ENCODE assay signal across 8 cellular contexts in genomic region chr20:18224968-18225568, GRCh38.
DNase-seq lines count a peak whose midpoint lies in the region; ATAC-seq and TF ChIP-seq lines count a peak whose summit lies in the region.

No MANE protein-coding gene starts in this region.

- ATAC-seq in PC-3 (peak; percentile 77), HG02870 (IDR thresholded peaks at IDR 0.05; ENCODE audit: unreplicated experiment) (no peak)

- DNase-seq in C1 segment of cervical spinal cord (lab: John Stamatoyannopoulos, UW) (peak in 10 of 14 donors; percentile 7 to 72 (median 20)), PC-3 (peak; percentile 82), fibroblast of gingiva (ENCODE audit: low read depth) (peak; percentile 62), occipital lobe (lab: John Stamatoyannopoulos, UW) (peak; percentile 17), erythroblast (lab: John Stamatoyannopoulos, UW) (no peak)
- DNase-seq in stimulated activated CD4-positive, alpha-beta T cell treated with anti-CD3 and anti-CD28 coated beads, Interleukin-2, amount 100 ng/mL, for 48 hours = no peak
- no peak for DNase-seq in activated CD4-positive, alpha-beta memory T cell treated with anti-CD3 and anti-CD28 coated beads, Interleukin-2, amount 10 ng/mL, durations not matched to agents 7 days and 5 days

- no peaks in the 10 kb centered on the region for H3K9me2 ChIP-seq in PC-3 (replicated peaks; ENCODE audit: low read length)

- no peak for TF ChIP-seq CTCF in PC-3 (conservative IDR thresholded peaks at IDR 0.05; ENCODE audit: low read depth, low read length)

- peak overlapping the region; percentile 79 for H3K4me2 ChIP-seq in PC-3 (ENCODE audit: low read length)

- no peaks in the 10 kb centered on the region for H3K4me1 Mint-ChIP-seq in activated CD4-positive, alpha-beta memory T cell treated with anti-CD3 and anti-CD28 coated beads, Interleukin-2, amount 10 ng/mL, durations not matched to agents 7 days and 5 days

- H3K36me3 Mint-ChIP-seq in activated CD4-positive, alpha-beta memory T cell treated with anti-CD3 and anti-CD28 coated beads, Interleukin-2, amount 10 ng/mL, durations not matched to agents 7 days and 5 days (ENCODE audit: low read depth) = no peaks in the 10 kb centered on the region

- H4K20me1 ChIP-seq in PC-3 (ENCODE audit: low read length) = no peaks in the 10 kb centered on the region

- TF ChIP-seq POLR2A in erythroblast (IDR thresholded peaks at IDR 0.05; ENCODE audit: low read length) = no peak

- H3K4me3 Mint-ChIP-seq in activated CD4-positive, alpha-beta memory T cell treated with anti-CD3 and anti-CD28 coated beads, Interleukin-2, amount 10 ng/mL, durations not matched to agents 7 days and 5 days = no peak overlapping the region

- H3K79me2 ChIP-seq in PC-3 (ENCODE audit: low read length) = no peaks in the 10 kb centered on the region

- POLR2A ChIA-PET in PC-3 (lab: Charles Lee; ENCODE audit: unreplicated experiment) = interaction anchor here (0.7 kb wide), 1 partner anchor 28 kb away, joined by 7 read pairs; no protein-coding TSS in a partner anchor
- POLR2A ChIA-PET in activated CD4-positive, alpha-beta memory T cell treated with anti-CD3 and anti-CD28 coated beads, Interleukin-2, amount 10 ng/mL, durations not matched to agents 7 days and 5 days (lab: Charles Lee) = no interaction called here

- H3K27ac ChIP-seq in PC-3 (ENCODE audit: low read length) = peak overlapping the region; percentile 69

- no peaks in the 10 kb centered on the region for H3K27me3 ChIP-seq in PC-3 (ENCODE audit: low read length)

- no peaks in the 10 kb centered on the region for H3K9me3 ChIP-seq in PC-3 (ENCODE audit: low read length)

- H3K4me3 ChIP-seq in PC-3 (ENCODE audit: low read length) = peak overlapping the region; percentile 47

- no peak overlapping the region for H3K27ac Mint-ChIP-seq in activated CD4-positive, alpha-beta memory T cell treated with anti-CD3 and anti-CD28 coated beads, Interleukin-2, amount 10 ng/mL, durations not matched to agents 7 days and 5 days

- intact Hi-C loops in PC-3 (cut with micrococcal nuclease) = loop anchor here (2.0 kb wide), 1 partner anchor 28 kb away; no protein-coding TSS in a partner anchor

- no peaks in the 10 kb centered on the region; the same call in 1 of the 2 replicates for H3K36me3 ChIP-seq in PC-3 (ENCODE audit: low read depth, low read length)

- no TSS peak for BruUV-seq in PC-3 (replicated peaks; lab: Mats Ljungman, UMichigan)

- no peaks in the 10 kb centered on the region for H3K9me3 Mint-ChIP-seq in activated CD4-positive, alpha-beta memory T cell treated with anti-CD3 and anti-CD28 coated beads, Interleukin-2, amount 10 ng/mL, durations not matched to agents 7 days and 5 days

- H2AFZ ChIP-seq in PC-3 (ENCODE audit: low read length) = peak overlapping the region; percentile 81

- H3F3A ChIP-seq in PC-3 (ENCODE audit: low read length, unreplicated experiment) = no peaks in the 10 kb centered on the region

- H3K27me3 Mint-ChIP-seq in activated CD4-positive, alpha-beta memory T cell treated with anti-CD3 and anti-CD28 coated beads, Interleukin-2, amount 10 ng/mL, durations not matched to agents 7 days and 5 days = peaks cover 12% of the 10 kb centered on the region

- H3K4me1 ChIP-seq in PC-3 (ENCODE audit: insufficient read depth, low read length) = peaks cover 24% of the 10 kb centered on the region

- H3K9ac ChIP-seq in PC-3 (ENCODE audit: low read length) = peak overlapping the region; percentile 39

- CTCF ChIA-PET in PC-3 (lab: Charles Lee) = interaction anchor here (0.8 kb wide), 1 partner anchor 28 kb away, joined by 6 read pairs; no protein-coding TSS in a partner anchor
- CTCF ChIA-PET in activated CD4-positive, alpha-beta memory T cell treated with anti-CD3 and anti-CD28 coated beads, Interleukin-2, amount 10 ng/mL, durations not matched to agents 7 days and 5 days (lab: Charles Lee) = no interaction called here

Comparison
In these comparisons a context has a peak if more than half of its experiments do, and no peak if none do; other contexts are left out.
1. DNase-seq: peak in C1 segment of cervical spinal cord (10 of 14), PC-3 (single experiment), fibroblast of gingiva (single experiment) and occipital lobe (single experiment); none in erythroblast (0 of 2), stimulated activated CD4-positive, alpha-beta T cell treated with anti-CD3 and anti-CD28 coated beads, Interleukin-2, amount 100 ng/mL, for 48 hours (0 of 2) and activated CD4-positive, alpha-beta memory T cell treated with anti-CD3 and anti-CD28 coated beads, Interleukin-2, amount 10 ng/mL, durations not matched to agents 7 days and 5 days (single experiment).